In the genomic region with DNA sequence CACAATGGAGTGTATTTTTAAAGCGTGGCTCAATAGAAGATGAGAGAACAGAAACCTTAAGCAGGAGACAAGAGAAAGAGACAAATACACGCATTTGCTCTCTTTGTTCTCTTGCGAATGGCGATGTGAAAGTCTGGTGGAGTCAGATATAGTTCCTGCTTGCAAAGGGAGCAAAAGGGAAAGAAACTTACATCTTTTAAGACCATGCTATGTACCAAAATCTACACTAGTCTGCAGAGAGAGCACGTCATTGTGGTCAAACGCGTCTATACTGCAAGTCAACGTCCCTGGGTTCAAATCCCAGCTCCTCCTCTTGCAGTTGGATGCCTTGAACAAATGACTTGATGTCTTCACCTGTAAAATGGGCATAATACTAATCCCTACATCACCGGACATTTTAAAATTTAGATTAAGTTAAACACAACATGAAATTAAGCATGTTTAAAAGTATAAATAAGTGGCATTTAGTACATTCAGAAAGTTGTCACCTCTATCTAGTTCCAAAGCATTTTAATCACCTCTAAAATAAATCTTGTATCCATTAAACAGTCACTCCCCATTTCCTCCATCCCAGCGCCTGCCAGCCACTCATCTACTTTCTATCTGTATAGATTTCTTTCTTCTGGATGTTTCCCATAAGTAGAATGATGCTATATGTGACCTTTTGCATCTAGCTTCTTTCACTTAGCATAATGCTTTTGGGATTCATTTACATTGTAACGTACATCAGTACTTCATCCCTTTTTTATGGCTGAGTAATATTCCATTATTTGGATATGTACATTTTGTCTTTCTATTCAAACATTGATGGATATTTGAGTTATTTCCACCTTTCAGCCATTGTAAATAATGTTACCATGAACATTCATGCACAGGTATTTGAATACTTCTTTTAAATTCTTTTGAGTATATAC, we compare ENCODE assay signal across 31 cellular contexts.
"Had no signal": no experiment of that assay in that cellular context is flagged by ENCODE, and none has a peak within 500 bp of the region (broad histone marks: within the 10 kb centered on the region; RNA-seq: fewer than 3 reads in every experiment).

No MANE protein-coding gene starts in this region.

- H3K4me3 ChIP-seq: ascending aorta, cardiac muscle cell had no signal

- H3K36me3 ChIP-seq: ascending aorta, cardiac muscle cell had no signal

- ATAC-seq: activated CD8-positive, alpha-beta T cell treated with anti-CD3 and anti-CD28 coated beads for 36 hours; activated naive CD8-positive, alpha-beta T cell treated with anti-CD3 and anti-CD28 coated beads, Interleukin-2, amount 50 U/mL, for 24 hours; activated T-cell treated with anti-CD3 and anti-CD28 coated beads, Interleukin-2, amount 50 U/mL, for 4 hours; activated T-cell treated with anti-CD3 and anti-CD28 coated beads, Interleukin-2, amount 50 U/mL, for 72 hours; activated T-helper 17 cell treated with anti-CD3 and anti-CD28 coated beads, Interleukin-2, amount 50 U/mL, for 72 hours had no signal

- H3K27me3 ChIP-seq: ascending aorta, cardiac muscle cell had no signal

- DNase-seq: activated B cell treated with CpG ODN at 0.5 μM for 24 hours; activated CD4-positive, alpha-beta memory T cell treated with anti-CD3 and anti-CD28 coated beads for 36 hours; activated CD4-positive, alpha-beta T cell treated with anti-CD3 and anti-CD28 coated beads for 4 hours; activated CD4-positive, alpha-beta T cell treated with anti-CD3 and anti-CD28 coated beads, Interleukin-2, amount 10 ng/mL, durations not matched to agents 24 days and 14 days; activated CD4-positive, alpha-beta T cell treated with anti-CD3 and anti-CD28 coated beads, Interleukin-2, amount 50 U/mL, for 1 hour; activated CD4-positive, alpha-beta T cell treated with anti-CD3 and anti-CD28 coated beads, Interleukin-2, amount 50 U/mL, for 4 hours; activated CD4-positive, CD25-positive, alpha-beta regulatory T cell treated with anti-CD3 and anti-CD28 coated beads, Interleukin-2, amount 50 U/mL, for 72 hours; activated CD8-positive, alpha-beta memory T cell treated with anti-CD3 and anti-CD28 coated beads, Interleukin-2, amount 50 U/mL, for 4 hours; activated CD8-positive, alpha-beta T cell treated with anti-CD3 and anti-CD28 coated beads for 36 hours; activated effector memory CD4-positive, alpha-beta T cell treated with anti-CD3 and anti-CD28 coated beads, Interleukin-2, amount 50 U/mL, for 16 hours; activated naive CD4-positive, alpha-beta T cell treated with anti-CD3 and anti-CD28 coated beads, Interleukin-2, amount 10 ng/mL, durations not matched to agents 7 days and 5 days; activated naive CD4-positive, alpha-beta T cell treated with Interleukin-2 at 50 U/mL for 16 hours; activated naive CD8-positive, alpha-beta T cell treated with anti-CD3 and anti-CD28 coated beads, Interleukin-2, amount 10 ng/mL, durations not matched to agents 7 days and 5 days; activated naive CD8-positive, alpha-beta T cell treated with anti-CD3 and anti-CD28 coated beads, Interleukin-2, amount 50 U/mL, for 24 hours; activated T-cell treated with anti-CD3 and anti-CD28 coated beads for 4 hours; activated T-cell treated with anti-CD3 and anti-CD28 coated beads, Interleukin-2, amount 50 U/mL, for 1 hour; activated T-cell treated with anti-CD3 and anti-CD28 coated beads, Interleukin-2, amount 50 U/mL, for 4 hours; activated T-cell treated with anti-CD3 and anti-CD28 coated beads, Interleukin-2, amount 50 U/mL, for 72 hours; amygdala; anterior cingulate cortex; caudate nucleus; cerebellar nuclear complex; T-helper 1 cell; T-helper 2 cell; T-helper 9 cell had no signal

- H3K9me3 ChIP-seq: ascending aorta had no signal

- H3K27ac ChIP-seq: ascending aorta, cardiac muscle cell, VCaP had no signal

- FAIRE-seq: bronchial epithelial cell, TTC549 had no signal

- H3K4me1 ChIP-seq: ascending aorta had no signal
